In the genomic region with DNA sequence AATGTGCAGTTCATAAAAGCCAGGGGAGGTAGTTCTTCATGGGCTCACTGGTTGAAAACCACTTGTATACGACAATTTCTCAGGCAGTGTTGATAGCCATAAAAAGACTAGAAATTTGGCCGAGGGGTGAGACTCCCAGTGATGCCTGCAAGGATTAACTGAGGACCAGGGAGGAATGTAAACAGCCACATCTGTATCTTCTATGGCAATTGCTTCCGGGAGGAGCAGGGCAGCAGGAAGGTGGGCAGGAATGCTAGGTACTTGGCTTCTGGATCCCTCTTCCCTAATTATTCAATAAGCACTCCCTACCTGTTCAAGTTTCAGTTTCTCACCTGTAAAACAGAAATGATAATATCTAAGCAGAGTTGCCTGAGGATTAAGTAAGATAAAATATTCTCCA, we compare ENCODE assay signal across 31 cellular contexts.
"Had no signal": no experiment of that assay in that cellular context is flagged by ENCODE, and none has a peak within 500 bp of the region (broad histone marks: within the 10 kb centered on the region; RNA-seq: fewer than 3 reads in every experiment).

No MANE protein-coding gene starts in this region.

- DNase-seq: Kasumi-1, MM.1S, MV-4-11, NCI-H1092, NCI-H1105, NCI-H1417 treated with DMSO at 0.1 percent for 48 hours, NCI-H1436 treated with DMSO at 0.1 percent for 48 hours, NCI-H1694 treated with DMSO at 0.1 percent for 48 hours, NCI-H187 treated with DMSO at 0.1 percent for 48 hours, NCI-H2029 treated with DMSO at 0.1 percent for 48 hours, NCI-H2081 treated with DMSO at 0.1 percent for 48 hours, NCI-H2107, NCI-H2171, NCI-H226, NCI-H446 treated with DMSO at 0.1 percent for 48 hours, NCI-H510A, NCI-H524, NCI-H526, NCI-H69, NCI-H748 treated with DMSO at 0.1 percent for 48 hours, NCI-H82, PC-9, SHP77, SIG-M5, SJCRH30, T-cell had no signal

- H3K4me3 Mint-ChIP-seq: T-cell had no signal

- H3K4me2 ChIP-seq: PC-9 had no signal

- H2AFZ ChIP-seq: PC-9 had no signal

- ATAC-seq: Panc1, Right ventricle myocardium inferior, SK-N-SH treated with all-trans-retinoic acid at 6 μM for 48 hours, T-cell had no signal

- H3K27ac ChIP-seq: PC-9, RWPE1, SJCRH30, SK-N-MC had no signal

- H3K27ac Mint-ChIP-seq: T-cell had no signal

- H3K27me3 ChIP-seq: SJCRH30 had no signal

- H3K9me3 Mint-ChIP-seq: T-cell had no signal

- H3K4me3 ChIP-seq: PC-9, SJCRH30, SK-N-MC had no signal

- H3K4me1 ChIP-seq: SJCRH30 had no signal

- H3K36me3 ChIP-seq: SJCRH30 had no signal

- H3K36me3 Mint-ChIP-seq: T-cell had no signal

- H3K9me3 ChIP-seq: SJCRH30 had no signal
